Comparison of ENCODE assay signal across 1 cellular context in genomic region chr5:37835400-37835973, GRCh38.
TF ChIP-seq lines count a peak whose summit lies in the region.

No MANE protein-coding gene starts in this region.

TF ChIP-seq in SK-N-SH, 30 proteins besides CTCF, POLR2A, EP300 and RAD21:
- TF ChIP-seq REST (IDR thresholded peaks at IDR 0.05; ENCODE audit: low read depth, low read length) (no peak), SMC3 (IDR thresholded peaks at IDR 0.05; ENCODE audit: low read depth, low read length) (no peak), PBX3 (IDR thresholded peaks at IDR 0.05) (no peak), NFIC (IDR thresholded peaks at IDR 0.05; ENCODE audit: borderline replicate concordance) (no peak), FOSL2 (IDR thresholded peaks at IDR 0.05; ENCODE audit: borderline replicate concordance, low read depth) (no peak)
